Comparison of ENCODE assay signal across 8 cellular contexts in the genomic region with DNA sequence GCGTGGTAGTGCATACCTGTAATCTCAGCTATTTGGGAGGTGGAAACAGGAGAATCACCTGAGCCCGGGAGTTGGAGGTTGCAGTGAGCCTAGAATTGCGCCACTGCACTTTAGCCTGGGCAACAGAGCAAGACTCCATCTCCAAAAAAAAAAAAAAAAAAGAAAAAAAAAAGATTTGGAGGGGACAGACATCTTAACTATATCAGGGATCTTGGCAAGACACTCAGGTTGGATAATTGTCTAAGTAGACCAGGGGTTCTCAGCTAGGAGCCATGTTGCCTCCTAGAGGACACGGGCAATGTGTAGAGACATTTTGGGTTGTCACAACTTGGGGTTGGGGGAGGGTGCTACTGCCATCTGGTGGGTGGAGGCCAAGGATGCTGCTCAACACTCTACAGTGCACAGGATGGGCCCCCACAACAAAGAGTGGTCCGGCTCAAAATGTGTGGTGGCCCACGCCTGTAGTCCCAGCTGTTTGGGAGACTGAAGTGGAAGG. TPM values are rescaled to one million over a fixed set of nuclear protein-coding genes. Genes with fewer than 3 reads are reported as not detected.
A peak's percentile ranks its signal among the peaks of the same experiment; 100 is the strongest.
DNase-seq lines count a peak whose midpoint lies in the region; ATAC-seq, FAIRE-seq and TF ChIP-seq lines count a peak whose summit lies in the region.

No MANE protein-coding gene starts in this region.

- H3K4me3 Mint-ChIP-seq in natural killer cell treated with Interleukin-12 subunit alpha and Interleukin-12 subunit beta and Interleukin-15 and Interleukin-18, amount 100 ng/mL, for 72 hours = peak overlapping the region; percentile 50

- no peaks in the 10 kb centered on the region for H3K27me3 Mint-ChIP-seq in natural killer cell treated with Interleukin-12 subunit alpha and Interleukin-12 subunit beta and Interleukin-15 and Interleukin-18, amount 100 ng/mL, for 72 hours

- H3K9me3 ChIP-seq in RWPE2 (ENCODE audit: severe bottlenecking) = no peaks in the 10 kb centered on the region

- H3K4me1 Mint-ChIP-seq in natural killer cell treated with Interleukin-12 subunit alpha and Interleukin-12 subunit beta and Interleukin-15 and Interleukin-18, amount 100 ng/mL, for 72 hours (ENCODE audit: low read depth in 2 of 2) = peaks cover 65 to 67% of the 10 kb centered on the region in 2 donors

- peak overlapping the region in 1 of 2 donors; percentile 33 for H3K27ac Mint-ChIP-seq in natural killer cell treated with Interleukin-12 subunit alpha and Interleukin-12 subunit beta and Interleukin-15 and Interleukin-18, amount 100 ng/mL, for 72 hours

- peak; percentile 31; the same call in 1 of the 2 replicates for TF ChIP-seq POLR2A in GM12891 (IDR thresholded peaks at IDR 0.05; ENCODE audit: low read depth, low read length)

- no peak for DNase-seq in AG09309 (ENCODE audit: low read depth)
- no peak for DNase-seq in GM12891 (ENCODE audit: insufficient read length, low spot score)
- DNase-seq in RWPE2 (ENCODE audit: low spot score) = no peak
- DNase-seq in astrocyte of the cerebellum (ENCODE audit: low read depth) = no peak
- no peak for DNase-seq in natural killer cell treated with Interleukin-12 subunit alpha and Interleukin-12 subunit beta and Interleukin-15 and Interleukin-18, amount 100 ng/mL, for 72 hours (ENCODE audit: low spot score)

- H3K27me3 ChIP-seq in RWPE2 (ENCODE audit: insufficient read depth, poor library complexity, severe bottlenecking) = no peaks in the 10 kb centered on the region

- in situ Hi-C loops in astrocyte of the cerebellum (cut with HindIII; ENCODE audit: low sequenced_read_pairs) = no loop called here

- no peaks in the 10 kb centered on the region for H3K9me3 Mint-ChIP-seq in natural killer cell treated with Interleukin-12 subunit alpha and Interleukin-12 subunit beta and Interleukin-15 and Interleukin-18, amount 100 ng/mL, for 72 hours

- H3K4me3 ChIP-seq in AG09309 (ENCODE audit: control insufficient read depth, low read depth, low read length) (no peak overlapping the region), RWPE2 (ENCODE audit: severe bottlenecking) (no peak overlapping the region), astrocyte of the cerebellum (ENCODE audit: low read depth, low read length) (no peak overlapping the region)

- TF ChIP-seq CTCF in AG09309 (IDR thresholded peaks at IDR 0.05; ENCODE audit: control insufficient read depth, insufficient read depth, low read depth, low read length, missing control alignments) (peak; percentile 50), RWPE2 (IDR thresholded peaks at IDR 0.05; ENCODE audit: poor library complexity, severe bottlenecking) (peak; percentile 52), astrocyte of the cerebellum (IDR thresholded peaks at IDR 0.05; ENCODE audit: low read depth, low read length, missing control alignments) (peak; percentile 47)

- ATAC-seq in RWPE2 (ENCODE audit: low read depth) = no peak
- ATAC-seq in natural killer cell treated with Interleukin-12 subunit alpha and Interleukin-12 subunit beta and Interleukin-15 and Interleukin-18, amount 100 ng/mL, for 72 hours = no peak
- no peak for ATAC-seq in GM18511 (IDR thresholded peaks at IDR 0.05; ENCODE audit: unreplicated experiment)
- ATAC-seq in HG03432 (IDR thresholded peaks at IDR 0.05; ENCODE audit: unreplicated experiment) = no peak
- no peak for ATAC-seq in HG03196 (IDR thresholded peaks at IDR 0.05; ENCODE audit: unreplicated experiment)

- FAIRE-seq in GM12891 (lab: Jason Lieb, UNC) = peak; percentile 51

- 0 out of 2 replicates have a peak, but pooled peaks cover 3% of the 10 kb centered on the region for H3K36me3 ChIP-seq in RWPE2 (ENCODE audit: low read depth)

- H3K36me3 Mint-ChIP-seq in natural killer cell treated with Interleukin-12 subunit alpha and Interleukin-12 subunit beta and Interleukin-15 and Interleukin-18, amount 100 ng/mL, for 72 hours = peaks cover 17% of the 10 kb centered on the region

- H3K4me1 ChIP-seq in RWPE2 (ENCODE audit: insufficient read depth, poor library complexity, severe bottlenecking) = peaks cover 5% of the 10 kb centered on the region

- H3K27ac ChIP-seq in RWPE2 (ENCODE audit: poor library complexity, severe bottlenecking) = no peak overlapping the region

TF ChIP-seq in GM12891, 5 proteins besides CTCF, POLR2A, EP300 and RAD21:
- TF ChIP-seq PAX5 (IDR thresholded peaks at IDR 0.05; ENCODE audit: insufficient read depth, low read length, severe bottlenecking) = no peak
- no peak for TF ChIP-seq POU2F2 (IDR thresholded peaks at IDR 0.05; ENCODE audit: low read depth, low read length)
- TF ChIP-seq TAF1 (IDR thresholded peaks at IDR 0.05; ENCODE audit: low read depth, low read length) = peak; percentile 45; the same call in 1 of the 2 replicates
- no peak for TF ChIP-seq POLR2AphosphoS5 (IDR thresholded peaks at IDR 0.05; ENCODE audit: low read depth, low read length)
- no peak for TF ChIP-seq SPI1 (IDR thresholded peaks at IDR 0.05; ENCODE audit: low read depth, low read length)

RNA-seq across cellular contexts. Expression of a gene that starts 1.9 kb away (rescaled TPM):
- polyA plus RNA-seq in GM12891 (2012; ENCODE audit: low read depth, missing spikeins) = 23.7 TPM
- 10 to 100 TPM; 35.7 to 39.5 TPM for total RNA-seq in natural killer cell treated with Interleukin-12 subunit alpha and Interleukin-12 subunit beta and Interleukin-15 and Interleukin-18, amount 100 ng/mL, for 72 hours

RNA-seq across cellular contexts. Expression of a gene that starts 4.5 kb away (rescaled TPM):
- polyA plus RNA-seq in GM12891 (2012; ENCODE audit: low read depth, missing spikeins) = 47.3 TPM
- 10 to 100 TPM; 15.1 to 27.6 TPM for total RNA-seq in natural killer cell treated with Interleukin-12 subunit alpha and Interleukin-12 subunit beta and Interleukin-15 and Interleukin-18, amount 100 ng/mL, for 72 hours

RNA-seq across cellular contexts. Expression of a gene that starts 9.1 kb away (rescaled TPM):
- 29.7 TPM for polyA plus RNA-seq in GM12891 (2012; ENCODE audit: low read depth, missing spikeins)
- total RNA-seq in natural killer cell treated with Interleukin-12 subunit alpha and Interleukin-12 subunit beta and Interleukin-15 and Interleukin-18, amount 100 ng/mL, for 72 hours = 1 to 10 TPM; 1.9 to 3.3 TPM

RNA-seq across cellular contexts. Expression of a gene that starts 14.5 kb away (rescaled TPM):
- 3.3 TPM for polyA plus RNA-seq in GM12891 (2012; ENCODE audit: low read depth, missing spikeins)
- total RNA-seq in natural killer cell treated with Interleukin-12 subunit alpha and Interleukin-12 subunit beta and Interleukin-15 and Interleukin-18, amount 100 ng/mL, for 72 hours = 1 to 10 TPM; 2.6 to 4.5 TPM

RNA-seq across cellular contexts. Expression of a gene that starts 15.9 kb away (rescaled TPM):
- 150 TPM for polyA plus RNA-seq in GM12891 (2012; ENCODE audit: low read depth, missing spikeins)
- 100 to 1,000 TPM; 266 to 434 TPM for total RNA-seq in natural killer cell treated with Interleukin-12 subunit alpha and Interleukin-12 subunit beta and Interleukin-15 and Interleukin-18, amount 100 ng/mL, for 72 hours
